ENCODE assay signal across 8 cellular contexts in the genomic region with DNA sequence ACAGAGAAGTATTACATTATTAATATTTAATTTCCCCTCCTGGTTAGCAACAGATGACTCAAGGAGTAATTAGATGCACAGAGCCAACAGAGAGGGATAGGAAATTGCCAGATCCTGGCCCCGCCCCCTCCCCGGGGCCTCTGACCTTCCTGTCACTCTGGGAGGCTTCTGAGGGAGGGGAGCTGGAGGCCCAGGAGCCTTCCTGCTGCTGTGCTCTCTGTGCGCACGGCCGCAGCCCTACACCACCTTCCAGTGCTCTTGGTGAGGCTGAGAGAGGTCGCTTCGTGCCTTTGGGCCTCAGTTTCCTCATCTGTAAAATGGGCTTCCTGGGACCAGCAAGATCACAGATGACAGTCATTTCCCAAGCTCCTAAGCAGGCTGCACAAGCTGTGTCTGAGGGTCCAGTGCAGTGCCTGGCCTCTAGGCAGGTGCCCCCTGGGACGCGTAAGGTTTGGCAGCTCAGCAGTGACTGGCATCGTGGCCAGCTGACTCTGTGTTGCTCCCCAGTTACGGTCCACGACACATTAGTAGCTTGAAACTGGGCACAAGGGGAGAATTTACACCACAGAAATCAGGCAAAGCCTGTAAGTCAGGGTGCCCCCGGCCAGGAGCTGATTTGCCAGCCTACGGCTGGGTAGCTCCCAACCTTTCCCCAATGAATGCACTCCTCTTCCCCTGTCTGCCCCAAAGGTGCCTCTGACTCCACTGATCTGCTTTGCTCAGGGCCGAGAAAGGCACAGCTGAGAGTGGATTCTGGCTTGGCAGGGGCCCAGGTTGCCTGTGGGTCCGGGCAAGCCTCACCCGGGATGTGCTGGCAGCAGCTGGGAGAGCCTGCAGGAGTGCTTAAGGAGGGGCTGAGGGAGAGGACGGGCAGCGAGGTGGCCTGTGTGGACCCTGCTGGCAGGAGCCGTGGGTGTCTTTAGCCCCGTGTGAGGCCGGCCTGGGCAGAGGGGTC. TPM values are rescaled to one million over a fixed set of nuclear protein-coding genes. Genes with fewer than 3 reads are reported as not detected.
DNase-seq lines count a peak whose midpoint lies in the region; ATAC-seq and TF ChIP-seq lines count a peak whose summit lies in the region.

No MANE protein-coding gene starts in this region.

- no peak for ATAC-seq in HG02798 (IDR thresholded peaks at IDR 0.05; ENCODE audit: poor library complexity, unreplicated experiment)

- no peaks in the 10 kb centered on the region for H3K9me3 ChIP-seq in esophagus squamous epithelium

- H3K36me3 ChIP-seq in esophagus squamous epithelium: no peaks in the 10 kb centered on the region

- peaks cover 0 to 36% (median 0%) of the 10 kb centered on the region in 4 donors for H3K27me3 ChIP-seq in esophagus squamous epithelium

- intact Hi-C loops in esophagus squamous epithelium (cut with DNase I): no loop called here

- DNase-seq in AML-193 (lab: John Stamatoyannopoulos, UW) (peak; percentile 44 to 62), KBM-7 (peak; percentile 45), epithelial cell of prostate (ENCODE audit: low read depth, low spot score) (peak; percentile 18), NCI-H146 (lab: John Stamatoyannopoulos, UW) (no peak), esophagus squamous epithelium (lab: John Stamatoyannopoulos, UW) (no peak)
- peak; percentile 84 for DNase-seq in activated CD4-positive, alpha-beta T cell treated with anti-CD3 and anti-CD28 coated beads for 48 hours
- peak; percentile 62 to 63 for DNase-seq in stimulated activated CD4-positive, alpha-beta T cell treated with anti-CD3 and anti-CD28 coated beads, Interleukin-4, amount 100 ng/mL, for 4 hours

- in situ Hi-C loops in KBM-7 (cut with MboI; ENCODE audit: low pct_unique_long_range_greater_than_20kb, low sequenced_read_pairs): no loop called here

- peak overlapping the region in 1 of 4 donors; percentile 12 for H3K4me3 ChIP-seq in esophagus squamous epithelium

- no peak for TF ChIP-seq POLR2A in esophagus squamous epithelium (IDR thresholded peaks at IDR 0.05)

- 47 to 66% methylated on average over 7 to 8 of the region's 22 CpGs for WGBS in esophagus squamous epithelium, 2 donors

- H3K27ac ChIP-seq in epithelial cell of prostate: no peak overlapping the region
- peak overlapping the region in 1 of 4 donors; percentile 69 for H3K27ac ChIP-seq in esophagus squamous epithelium

- TF ChIP-seq CTCF in esophagus squamous epithelium (IDR thresholded peaks at IDR 0.05): no peak

- H3K4me1 ChIP-seq in esophagus squamous epithelium: peaks cover 28 to 60% (median 37%) of the 10 kb centered on the region in 3 donors

RNA-seq across cellular contexts. Expression of a gene that starts 2.3 kb away (rescaled TPM):
- total RNA-seq in esophagus squamous epithelium: 1 to 10 TPM; 1.0 to 4.0 (median 2.4) TPM

Comparison
In these comparisons a context has a peak if more than half of its experiments do, and no peak if none do; other contexts are left out.
1. DNase-seq: peak in AML-193 (2 of 2), KBM-7 (single experiment), activated CD4-positive, alpha-beta T cell treated with anti-CD3 and anti-CD28 coated beads for 48 hours (single experiment), epithelial cell of prostate (single experiment) and stimulated activated CD4-positive, alpha-beta T cell treated with anti-CD3 and anti-CD28 coated beads, Interleukin-4, amount 100 ng/mL, for 4 hours (2 of 2); none in NCI-H146 (single experiment) and esophagus squamous epithelium (single experiment).